ENCODE assay signal across 1 cellular context in genomic region chr15:76336254-76337046, GRCh38.
TF ChIP-seq lines count a peak whose summit lies in the region.

Gene ISL2 (plus strand): TSS chr15:76336773. CDS start chr15:76336884, 111 bp downstream.

TF ChIP-seq in HEK293, 187 proteins besides CTCF, POLR2A, EP300 and RAD21 (continued from another document):
- no peak for TF ChIP-seq ZNF280C (tag by site-specific recombination; IDR thresholded peaks at IDR 0.05)
- no peak for TF ChIP-seq ZNF626 (tag by site-specific recombination; IDR thresholded peaks at IDR 0.05)
- peak; percentile 56 for TF ChIP-seq ZFP3 (tag by site-specific recombination; IDR thresholded peaks at IDR 0.05; ENCODE audit: low read depth)
- TF ChIP-seq ZNF701 (tag by site-specific recombination; IDR thresholded peaks at IDR 0.05) = no peak
- peak; percentile 97 for TF ChIP-seq MZF1 (tag by site-specific recombination; IDR thresholded peaks at IDR 0.05; ENCODE audit: borderline replicate concordance)
- peak; percentile 78 for TF ChIP-seq SCRT1 (tag by site-specific recombination; IDR thresholded peaks at IDR 0.05; ENCODE audit: borderline replicate concordance)
- 0 out of 2 replicates have a peak, but pooled peaks have one; percentile 47 for TF ChIP-seq OVOL3 (tag by site-specific recombination; IDR thresholded peaks at IDR 0.05)
- TF ChIP-seq GLI4 (tag by site-specific recombination; IDR thresholded peaks at IDR 0.05) = no peak
- TF ChIP-seq ZNF707 (tag by site-specific recombination; IDR thresholded peaks at IDR 0.05) = no peak
